ENCODE assay signal across 8 cellular contexts in the genomic region with DNA sequence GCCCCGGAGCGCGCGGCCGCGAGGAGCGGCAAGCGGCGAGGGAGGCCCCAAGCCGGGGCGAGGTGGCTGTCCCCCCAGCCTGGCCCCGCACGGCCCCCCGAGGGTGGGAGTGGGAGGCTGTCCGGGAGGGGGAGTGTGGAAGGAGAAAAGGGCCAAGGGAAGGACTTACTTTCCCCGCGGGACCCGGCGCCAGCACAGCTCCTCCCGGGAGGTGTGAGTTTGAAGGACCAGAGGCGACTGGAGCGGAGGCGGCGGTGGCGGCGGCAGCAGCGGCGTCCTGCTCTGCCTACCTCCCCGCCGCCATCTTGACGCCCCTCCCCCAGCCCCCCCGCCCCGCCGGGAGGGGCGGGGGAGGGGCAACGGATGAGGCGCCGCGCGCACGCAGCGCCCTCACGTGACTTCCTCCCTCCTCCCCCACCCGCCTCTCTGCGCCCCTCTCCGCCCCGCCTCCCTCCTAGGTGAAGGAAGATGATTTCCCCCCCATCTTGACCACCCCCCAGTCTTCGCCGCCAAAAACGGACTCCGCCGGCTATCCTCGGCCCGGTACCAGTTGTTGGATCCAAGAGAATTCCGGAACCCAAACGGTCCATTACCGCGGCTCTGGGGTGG. TPM values are rescaled to one million over a fixed set of nuclear protein-coding genes. Genes with fewer than 3 reads are reported as not detected.
A peak's percentile ranks its signal among the peaks of the same experiment; 100 is the strongest.
DNase-seq lines count a peak whose midpoint lies in the region; ATAC-seq and TF ChIP-seq lines count a peak whose summit lies in the region.

Gene SBNO1 (minus strand): TSS at position 316 of the 609 bp plus-strand sequence. CDS start 14,406 bp downstream, outside the sequence.

- CTCF ChIA-PET in Caco-2 (lab: Charles Lee): interaction anchor here (0.5 to 1.7 kb wide), 8 partner anchors 11 to 937 kb away, joined by 3 to 36 read pairs (median 4); partner anchors contain the start of genes KMT5A, MPHOSPH9 and MTRFR
- CTCF ChIA-PET in Panc1 (lab: Charles Lee): interaction anchor here (0.6 to 0.8 kb wide), 2 partner anchors 19 to 728 kb away, joined by 3 to 4 read pairs; no protein-coding TSS in a partner anchor

- H3K4me3 Mint-ChIP-seq in Caco-2 (ENCODE audit: unreplicated experiment): peak within 1 kb of the TSS; percentile 99
- peak within 1 kb of the TSS; percentile 99 for H3K4me3 Mint-ChIP-seq in activated T-helper 17 cell treated with anti-CD3 and anti-CD28 coated beads, Interleukin-2, amount 50 U/mL, for 72 hours
- peak within 1 kb of the TSS; percentile 97 for H3K4me3 Mint-ChIP-seq in natural killer cell treated with Interleukin-12 subunit alpha and Interleukin-12 subunit beta and Interleukin-15 and Interleukin-18, amount 100 ng/mL, for 72 hours

- peak within 1 kb of the TSS; percentile 69 for H3K4me2 ChIP-seq in KMS-11

- no TSS peak for BruUV-seq in Caco-2 (replicated peaks; lab: Mats Ljungman, UMichigan)
- BruUV-seq in Panc1 (replicated peaks; lab: Mats Ljungman, UMichigan): no TSS peak

- H4K20me1 ChIP-seq in KMS-11 (ENCODE audit: insufficient read depth): no peaks in the 10 kb centered on the region

- H3K36me3 ChIP-seq in Caco-2 (ENCODE audit: control insufficient read depth, insufficient read depth, low read length): no peaks in the 10 kb centered on the region
- no peaks in the 10 kb centered on the region for H3K36me3 ChIP-seq in KMS-11 (ENCODE audit: insufficient read depth)
- H3K36me3 ChIP-seq in Panc1 (ENCODE audit: control insufficient read depth, insufficient read depth, low read length): peaks cover 2% of the 10 kb centered on the region; the same call in 1 of the 2 replicates

- peak within 1 kb of the TSS; percentile 77 for H2AFZ ChIP-seq in KMS-11 (ENCODE audit: low read depth)

- DNase-seq in Caco-2 (peak; percentile 88 to 92), Panc1 (ENCODE audit: low read depth, low spot score) (no peak), fibroblast of mammary gland (ENCODE audit: low read depth) (peak; percentile 84)
- peak; percentile 90 for DNase-seq in natural killer cell treated with Interleukin-12 subunit alpha and Interleukin-12 subunit beta and Interleukin-15 and Interleukin-18, amount 100 ng/mL, for 72 hours (ENCODE audit: low spot score)
- DNase-seq in stimulated activated naive CD8-positive, alpha-beta T cell treated with anti-CD3 and anti-CD28 coated beads, Interleukin-15, Interleukin-2, amounts not matched to agents 100 U/mL and 50 U/mL, for 24 hours: peak; percentile 92

- peak within 1 kb of the TSS; percentile 99 for H3K27ac Mint-ChIP-seq in Caco-2 (ENCODE audit: unreplicated experiment)
- H3K27ac Mint-ChIP-seq in activated T-helper 17 cell treated with anti-CD3 and anti-CD28 coated beads, Interleukin-2, amount 50 U/mL, for 72 hours: peak within 1 kb of the TSS; percentile 100
- peak within 1 kb of the TSS; percentile 95 to 99 for H3K27ac Mint-ChIP-seq in natural killer cell treated with Interleukin-12 subunit alpha and Interleukin-12 subunit beta and Interleukin-15 and Interleukin-18, amount 100 ng/mL, for 72 hours

- H3K4me1 ChIP-seq in Caco-2 (0 out of 2 replicates have a peak, but pooled peaks cover 4% of the 10 kb centered on the region), KMS-11 (ENCODE audit: low read depth, poor library complexity, severe bottlenecking) (no peaks in the 10 kb centered on the region), Panc1 (ENCODE audit: control insufficient read depth, insufficient read depth, low read length) (peaks cover 11% of the 10 kb centered on the region)

- intact Hi-C loops in Caco-2 (cut with micrococcal nuclease; ENCODE audit: unreplicated experiment): loop anchor here (1.0 to 2.0 kb wide), 3 partner anchors 19 to 94 kb away; partner anchors contain the start of gene CDK2AP1
- intact Hi-C loops in Panc1 (cut with micrococcal nuclease; ENCODE audit: unreplicated experiment): no loop called here

- H3K27ac ChIP-seq in KMS-11 (peak within 1 kb of the TSS; percentile 93), Panc1 (ENCODE audit: low read length) (peak within 1 kb of the TSS; percentile 98)

- peaks cover 7% of the 10 kb centered on the region for H3K4me1 Mint-ChIP-seq in Caco-2 (ENCODE audit: low read depth, unreplicated experiment)
- peaks cover 10% of the 10 kb centered on the region for H3K4me1 Mint-ChIP-seq in activated T-helper 17 cell treated with anti-CD3 and anti-CD28 coated beads, Interleukin-2, amount 50 U/mL, for 72 hours
- H3K4me1 Mint-ChIP-seq in natural killer cell treated with Interleukin-12 subunit alpha and Interleukin-12 subunit beta and Interleukin-15 and Interleukin-18, amount 100 ng/mL, for 72 hours (ENCODE audit: low read depth in 2 of 2): peaks cover 10 to 25% of the 10 kb centered on the region in 2 donors

- H3K27me3 Mint-ChIP-seq in Caco-2 (ENCODE audit: insufficient read depth, unreplicated experiment): no peaks in the 10 kb centered on the region
- no peaks in the 10 kb centered on the region for H3K27me3 Mint-ChIP-seq in activated T-helper 17 cell treated with anti-CD3 and anti-CD28 coated beads, Interleukin-2, amount 50 U/mL, for 72 hours
- no peaks in the 10 kb centered on the region for H3K27me3 Mint-ChIP-seq in natural killer cell treated with Interleukin-12 subunit alpha and Interleukin-12 subunit beta and Interleukin-15 and Interleukin-18, amount 100 ng/mL, for 72 hours

- H3K9me3 ChIP-seq in Caco-2 (no peaks in the 10 kb centered on the region), Panc1 (ENCODE audit: control insufficient read depth, insufficient read depth, low read depth, low read length) (no peaks in the 10 kb centered on the region)

- H3K36me3 Mint-ChIP-seq in Caco-2 (ENCODE audit: insufficient read depth, unreplicated experiment): peaks cover 23% of the 10 kb centered on the region
- peaks cover 28% of the 10 kb centered on the region for H3K36me3 Mint-ChIP-seq in activated T-helper 17 cell treated with anti-CD3 and anti-CD28 coated beads, Interleukin-2, amount 50 U/mL, for 72 hours (ENCODE audit: low read depth)
- H3K36me3 Mint-ChIP-seq in natural killer cell treated with Interleukin-12 subunit alpha and Interleukin-12 subunit beta and Interleukin-15 and Interleukin-18, amount 100 ng/mL, for 72 hours: no peaks in the 10 kb centered on the region

- H3K27me3 ChIP-seq in Caco-2 (replicated peaks; ENCODE audit: control insufficient read depth, insufficient read depth, low read length) (no peaks in the 10 kb centered on the region), KMS-11 (ENCODE audit: insufficient read depth, low read depth) (no peaks in the 10 kb centered on the region), Panc1 (ENCODE audit: control insufficient read depth, insufficient read depth, low read length) (no peaks in the 10 kb centered on the region)

- H3K9ac ChIP-seq in KMS-11: peak within 1 kb of the TSS; percentile 69

- TF ChIP-seq CTCF in Caco-2 (IDR thresholded peaks at IDR 0.05; ENCODE audit: insufficient read depth in 1 of 2, low read depth in 1 of 2, low read length in 1 of 2, severe bottlenecking in 1 of 2, unreplicated experiment in 1 of 2) (no peak), KMS-11 (conservative IDR thresholded peaks at IDR 0.05; ENCODE audit: low read depth, low read length) (no peak), Panc1 (IDR thresholded peaks at IDR 0.05) (no peak), fibroblast of mammary gland (conservative IDR thresholded peaks at IDR 0.05; ENCODE audit: control insufficient read depth, insufficient read depth, low read depth, low read length) (no peak)

- peaks cover 46% of the 10 kb centered on the region for H3K79me2 ChIP-seq in KMS-11 (ENCODE audit: insufficient read depth, low read depth)

- POLR2A ChIA-PET in Caco-2 (lab: Charles Lee) (interaction anchor here (0.6 to 2.7 kb wide), 8 partner anchors 19 to 349 kb away, joined by 3 to 57 read pairs (median 6); partner anchors contain the start of genes KMT5A, MPHOSPH9 and MTRFR), Panc1 (lab: Charles Lee) (interaction anchor here (0.5 to 1.0 kb wide), 5 partner anchors 9 to 46 kb away, joined by 3 to 4 read pairs (median 4); no protein-coding TSS in a partner anchor)

- ATAC-seq in GM21528 (IDR thresholded peaks at IDR 0.05; ENCODE audit: low FRiP score, unreplicated experiment) (peak; percentile 33), Panc1 (peak; percentile 69)
- peak; percentile 60 for ATAC-seq in activated T-helper 17 cell treated with anti-CD3 and anti-CD28 coated beads, Interleukin-2, amount 50 U/mL, for 72 hours (replicated peaks)
- ATAC-seq in natural killer cell treated with Interleukin-12 subunit alpha and Interleukin-12 subunit beta and Interleukin-15 and Interleukin-18, amount 100 ng/mL, for 72 hours: peak; percentile 79 to 84
- ATAC-seq in stimulated activated naive CD8-positive, alpha-beta T cell treated with anti-CD3 and anti-CD28 coated beads, Interleukin-15, Interleukin-2, amounts not matched to agents 100 U/mL and 50 U/mL, for 24 hours: peak; percentile 57

- in situ Hi-C loops in Panc1 (cut with HindIII; ENCODE audit: low pct_unique_long_range_greater_than_20kb, low sequenced_read_pairs): no loop called here

- H3K9me3 Mint-ChIP-seq in Caco-2 (ENCODE audit: unreplicated experiment): no peaks in the 10 kb centered on the region
- H3K9me3 Mint-ChIP-seq in activated T-helper 17 cell treated with anti-CD3 and anti-CD28 coated beads, Interleukin-2, amount 50 U/mL, for 72 hours: no peaks in the 10 kb centered on the region
- H3K9me3 Mint-ChIP-seq in natural killer cell treated with Interleukin-12 subunit alpha and Interleukin-12 subunit beta and Interleukin-15 and Interleukin-18, amount 100 ng/mL, for 72 hours: no peaks in the 10 kb centered on the region

- H3K4me3 ChIP-seq in Caco-2 (ENCODE audit: low read depth, low read length): peak within 1 kb of the TSS; percentile 87
- no peak within 1 kb of the TSS for H3K4me3 ChIP-seq in KMS-11 (IDR thresholded peaks at IDR 0.05; ENCODE audit: insufficient read depth, low read depth, low read length)
- peak within 1 kb of the TSS; percentile 71 to 93 for H3K4me3 ChIP-seq in Panc1 (ENCODE audit: low read depth in 2 of 2, low read length in 2 of 2)
- H3K4me3 ChIP-seq in fibroblast of mammary gland (ENCODE audit: control insufficient read depth, low read depth, low read length): peak within 1 kb of the TSS; percentile 83

RNA-seq across cellular contexts. Expression of gene SBNO1, which starts in this region (rescaled TPM):
- 53.8 and 54.9 TPM in 2 replicates for total RNA-seq in Caco-2 (2022)
- total RNA-seq in Panc1 (2021; ENCODE audit: unreplicated experiment): 68.7 TPM
- 16.8 TPM for polyA plus RNA-seq in Panc1 (2012; ENCODE audit: insufficient read length)
- 10 to 100 TPM; 59.8 to 64.0 TPM for total RNA-seq in activated T-helper 17 cell treated with anti-CD3 and anti-CD28 coated beads, Interleukin-2, amount 50 U/mL, for 72 hours
- total RNA-seq in natural killer cell treated with Interleukin-12 subunit alpha and Interleukin-12 subunit beta and Interleukin-15 and Interleukin-18, amount 100 ng/mL, for 72 hours: 10 to 100 TPM; 44.8 to 49.0 TPM
